17 cellular contexts compared by ENCODE assay signal in genomic region chr10:1153253-1153763, GRCh38.
"Had no signal": no experiment of that assay in that cellular context is flagged by ENCODE, and none has a peak within 500 bp of the region (broad histone marks: within the 10 kb centered on the region; RNA-seq: fewer than 3 reads in every experiment).

No MANE protein-coding gene starts in this region.

- H3K4me3 ChIP-seq: right lobe of liver, uterus had no signal

- H3K4me1 Mint-ChIP-seq: activated B cell treated with CpG ODN at 0.5 μM for 24 hours; stimulated activated memory B cell treated with anti-CD40 and anti-IgM and Interleukin-4, amounts not matched to agents 10 μg/mL and 1 μg/mL and 100 μg/mL, for 72 hours had no signal

- ATAC-seq: activated CD4-positive, alpha-beta T cell treated with anti-CD3 and anti-CD28 coated beads for 36 hours; left ventricle myocardium superior; natural killer cell; right lobe of liver; stimulated activated memory B cell treated with anti-CD40 and anti-IgM and Interleukin-4, amounts not matched to agents 10 μg/mL and 1 μg/mL and 100 μg/mL, for 72 hours; T-helper 17 cell had no signal

- H3K36me3 Mint-ChIP-seq: natural killer cell; stimulated activated memory B cell treated with anti-CD40 and anti-IgM and Interleukin-4, amounts not matched to agents 10 μg/mL and 1 μg/mL and 100 μg/mL, for 72 hours had no signal

- DNase-seq: activated B cell treated with CpG ODN at 0.5 μM for 24 hours; activated CD4-positive, alpha-beta T cell treated with anti-CD3 and anti-CD28 coated beads for 36 hours; activated CD4-positive, alpha-beta T cell treated with anti-CD3 and anti-CD28 coated beads, Interleukin-2, amount 50 U/mL, for 4 hours; activated naive CD4-positive, alpha-beta T cell treated with Interleukin-2 at 50 U/mL for 16 hours; activated T-cell treated with anti-CD3 and anti-CD28 coated beads, Interleukin-2, amount 50 U/mL, for 48 hours; amygdala; immature natural killer cell; left ventricle myocardium superior; midbrain; natural killer cell; nucleus accumbens; right lobe of liver; small intestine; T-helper 17 cell; trophoblast cell; uterus had no signal

- H3K4me3 Mint-ChIP-seq: activated B cell treated with CpG ODN at 0.5 μM for 24 hours; activated CD4-positive, alpha-beta T cell treated with anti-CD3 and anti-CD28 coated beads for 36 hours; immature natural killer cell; natural killer cell; stimulated activated memory B cell treated with anti-CD40 and anti-IgM and Interleukin-4, amounts not matched to agents 10 μg/mL and 1 μg/mL and 100 μg/mL, for 72 hours; T-helper 17 cell had no signal

- H3K9me3 Mint-ChIP-seq: activated B cell treated with CpG ODN at 0.5 μM for 24 hours; natural killer cell; stimulated activated memory B cell treated with anti-CD40 and anti-IgM and Interleukin-4, amounts not matched to agents 10 μg/mL and 1 μg/mL and 100 μg/mL, for 72 hours had no signal

- H3K27ac Mint-ChIP-seq: activated B cell treated with CpG ODN at 0.5 μM for 24 hours; activated CD4-positive, alpha-beta T cell treated with anti-CD3 and anti-CD28 coated beads for 36 hours; immature natural killer cell; natural killer cell; stimulated activated memory B cell treated with anti-CD40 and anti-IgM and Interleukin-4, amounts not matched to agents 10 μg/mL and 1 μg/mL and 100 μg/mL, for 72 hours had no signal

- H3K27me3 Mint-ChIP-seq: activated CD4-positive, alpha-beta T cell treated with anti-CD3 and anti-CD28 coated beads for 36 hours had no signal
